ENCODE assay signal across 14 cellular contexts in the genomic region with DNA sequence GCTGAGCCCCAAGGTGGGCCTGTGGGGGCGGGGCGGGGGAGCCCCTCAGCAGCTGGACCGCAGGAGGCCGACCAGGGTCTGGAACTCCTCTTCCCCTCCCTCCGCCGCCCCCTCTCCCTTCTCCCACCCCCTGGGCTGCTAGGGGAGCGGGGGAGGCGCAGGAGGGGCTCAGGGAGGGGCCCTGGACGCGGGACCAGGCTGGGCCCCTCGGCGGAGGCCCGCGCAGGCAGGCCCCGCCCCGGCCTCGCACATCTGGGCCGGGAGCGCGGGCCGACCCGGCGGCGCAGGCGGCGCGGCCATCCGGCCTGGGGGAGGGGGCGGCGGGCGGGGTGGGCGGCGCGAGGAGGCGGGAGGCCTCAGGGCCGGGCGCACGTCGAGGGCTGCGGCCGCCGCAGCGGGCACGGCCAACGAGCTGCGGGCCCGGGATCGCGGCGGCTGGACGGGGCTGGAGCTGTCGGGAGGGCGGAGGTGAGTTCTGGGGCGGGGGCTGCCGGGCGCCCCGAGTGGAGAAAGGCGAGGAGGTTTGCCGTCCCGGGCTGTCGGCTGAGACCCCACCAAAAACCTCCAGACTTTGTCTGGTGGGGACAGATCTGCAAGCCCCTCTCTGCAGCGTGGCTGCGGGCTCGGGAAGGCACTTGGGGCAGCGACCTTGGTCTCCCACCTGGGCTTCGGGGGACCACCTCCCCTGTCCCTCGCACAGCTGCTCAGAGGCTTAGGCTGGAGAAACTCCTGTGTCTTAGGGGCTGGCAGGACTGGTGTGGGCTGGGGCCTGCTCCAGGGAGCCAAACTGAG. TPM values are rescaled to one million over a fixed set of nuclear protein-coding genes. Genes with fewer than 3 reads are reported as not detected.
A peak's percentile ranks its signal among the peaks of the same experiment; 100 is the strongest.
DNase-seq lines count a peak whose midpoint lies in the region; ATAC-seq and TF ChIP-seq lines count a peak whose summit lies in the region.
"Had no signal": no experiment of that assay in that cellular context is flagged by ENCODE, and none has a peak within 500 bp of the region (broad histone marks: within the 10 kb centered on the region; RNA-seq: fewer than 3 reads in every experiment).

A gene with protein sequence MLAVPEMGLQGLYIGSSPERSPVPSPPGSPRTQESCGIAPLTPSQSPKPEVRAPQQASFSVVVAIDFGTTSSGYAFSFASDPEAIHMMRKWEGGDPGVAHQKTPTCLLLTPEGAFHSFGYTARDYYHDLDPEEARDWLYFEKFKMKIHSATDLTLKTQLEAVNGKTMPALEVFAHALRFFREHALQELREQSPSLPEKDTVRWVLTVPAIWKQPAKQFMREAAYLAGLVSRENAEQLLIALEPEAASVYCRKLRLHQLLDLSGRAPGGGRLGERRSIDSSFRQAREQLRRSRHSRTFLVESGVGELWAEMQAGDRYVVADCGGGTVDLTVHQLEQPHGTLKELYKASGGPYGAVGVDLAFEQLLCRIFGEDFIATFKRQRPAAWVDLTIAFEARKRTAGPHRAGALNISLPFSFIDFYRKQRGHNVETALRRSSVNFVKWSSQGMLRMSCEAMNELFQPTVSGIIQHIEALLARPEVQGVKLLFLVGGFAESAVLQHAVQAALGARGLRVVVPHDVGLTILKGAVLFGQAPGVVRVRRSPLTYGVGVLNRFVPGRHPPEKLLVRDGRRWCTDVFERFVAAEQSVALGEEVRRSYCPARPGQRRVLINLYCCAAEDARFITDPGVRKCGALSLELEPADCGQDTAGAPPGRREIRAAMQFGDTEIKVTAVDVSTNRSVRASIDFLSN (plus strand): TSS at position 359 of the 792 bp plus-strand sequence. CDS start 5,990 bp downstream, outside the sequence.

- DNase-seq in DMS53 (lab: John Stamatoyannopoulos, UW), result peak; percentile 32
- no peak for DNase-seq in DMS53 treated with DMSO at 0.1 percent for 48 hours (lab: John Stamatoyannopoulos, UW; ENCODE audit: unreplicated experiment)
- no peak for DNase-seq in fibroblast of villous mesenchyme (ENCODE audit: low read depth)
- peak; percentile 53 for DNase-seq in mesendoderm
- no peak for DNase-seq in tibial artery
- no peak for DNase-seq in hepatic stellate cell (ENCODE audit: low spot score)
- no peak for DNase-seq in DMS153 (lab: John Stamatoyannopoulos, UW)
- DNase-seq: activated CD4-positive, CD25-positive, alpha-beta regulatory T cell treated with anti-CD3 and anti-CD28 coated beads, Interleukin-2, amount 50 U/mL, for 72 hours; activated naive CD4-positive, alpha-beta T cell treated with anti-CD3 and anti-CD28 coated beads, Interleukin-2, amount 50 U/mL, for 16 hours; NCI-H187 treated with DMSO at 0.1 percent for 48 hours had no signal

- H3K18ac ChIP-seq in mesendoderm (ENCODE audit: low read length), result peak within 1 kb of the TSS; percentile 72

- H3K4me1 ChIP-seq in mesendoderm (ENCODE audit: control insufficient read depth, low read depth, low read length) (peaks cover 2% of the 10 kb centered on the region), tibial artery (peaks cover 0 to 5% (median 0%) of the 10 kb centered on the region in 4 donors)

- peak within 1 kb of the TSS; percentile 25 for H3K4me3 ChIP-seq in fibroblast of villous mesenchyme (ENCODE audit: low read depth, low read length)
- H3K4me3 ChIP-seq in mesendoderm (ENCODE audit: low read length), result peak within 1 kb of the TSS; percentile 26
- peak within 1 kb of the TSS; percentile 29 to 41 for H3K4me3 ChIP-seq in tibial artery
- H3K4me3 ChIP-seq: mucosa of descending colon had no signal

- no CpG with 5 or more reads among the region's 67 CpGs for WGBS in mesendoderm (ENCODE audit: extremely low coverage, insufficient coverage, low lambda C conversion rate)

- peak within 1 kb of the TSS; percentile 96 for H3K23ac ChIP-seq in mesendoderm (ENCODE audit: low read length)

- intact Hi-C loops in tibial artery (cut with DNase I; ENCODE audit: low total_unique reads), result no loop called here

- H4K8ac ChIP-seq in mesendoderm (ENCODE audit: low read depth, low read length), result peak within 1 kb of the TSS; percentile 44

- H3K36me3 ChIP-seq in mesendoderm (ENCODE audit: control insufficient read depth, insufficient read depth, low read length), result no peaks in the 10 kb centered on the region
- no peaks in the 10 kb centered on the region for H3K36me3 ChIP-seq in tibial artery

- H2BK120ac ChIP-seq in mesendoderm (ENCODE audit: low read depth, low read length), result no peak within 1 kb of the TSS

- no peaks in the 10 kb centered on the region for H3K79me1 ChIP-seq in mesendoderm (ENCODE audit: low read length)

- H2BK15ac ChIP-seq in mesendoderm (replicated peaks; ENCODE audit: low read depth), result no peak within 1 kb of the TSS

- H4K5ac ChIP-seq in mesendoderm (ENCODE audit: low read length), result no peak within 1 kb of the TSS

- H2AK5ac ChIP-seq in mesendoderm (ENCODE audit: low read length), result no peak within 1 kb of the TSS

- ATAC-seq in GM18861 (IDR thresholded peaks at IDR 0.05; ENCODE audit: unreplicated experiment), result no peak
- ATAC-seq: mucosa of descending colon had no signal

- H3K4me2 ChIP-seq in mesendoderm (ENCODE audit: low read length), result peak within 1 kb of the TSS; percentile 59

- no peaks in the 10 kb centered on the region for H3K27me3 ChIP-seq in mesendoderm (ENCODE audit: insufficient read depth, low read length, poor library complexity)
- peaks cover 0 to 55% of the 10 kb centered on the region in 2 donors for H3K27me3 ChIP-seq in tibial artery

- no peaks in the 10 kb centered on the region for H3K9me3 ChIP-seq in tibial artery
- H3K9me3 ChIP-seq: mucosa of descending colon had no signal

- H3K27ac ChIP-seq in mesendoderm (ENCODE audit: low read depth, low read length), result no peak within 1 kb of the TSS
- peak within 1 kb of the TSS in 1 of 2 donors; percentile 15 for H3K27ac ChIP-seq in tibial artery

- no peak for TF ChIP-seq CTCF in fibroblast of villous mesenchyme (IDR thresholded peaks at IDR 0.05; ENCODE audit: insufficient read depth, low read depth, low read length)
- no peak for TF ChIP-seq CTCF in tibial artery (IDR thresholded peaks at IDR 0.05)

- no peaks in the 10 kb centered on the region for H3K79me2 ChIP-seq in mesendoderm (ENCODE audit: control insufficient read depth, insufficient read depth, low read length)

- peak within 1 kb of the TSS; percentile 85 for H3K56ac ChIP-seq in mesendoderm (ENCODE audit: low read length)

- peak within 1 kb of the TSS; percentile 61 for H3K4ac ChIP-seq in mesendoderm (ENCODE audit: low read depth, low read length)

- no peak within 1 kb of the TSS for H2BK5ac ChIP-seq in mesendoderm (ENCODE audit: low read length)

- peak within 1 kb of the TSS; percentile 74 for H3K9ac ChIP-seq in mesendoderm (ENCODE audit: low read length)

RNA-seq across cellular contexts. Expression of the gene that starts here (rescaled TPM):
- total RNA-seq in fibroblast of villous mesenchyme, result under 0.01 TPM in 1 of 2 replicates, not detected in the other
- polyA plus RNA-seq in mesendoderm (2013, experiment 1 of 2), result 1.3 TPM
- 1.1 TPM for polyA plus RNA-seq in mesendoderm (2013, experiment 2 of 2)
- total RNA-seq: A172, HT1080 had no signal

Comparison
In these comparisons a context has a peak if more than half of its experiments do, and no peak if none do; other contexts are left out.
1. DNase-seq: peak in DMS53 (single experiment) and mesendoderm (single experiment); none in DMS53 treated with DMSO at 0.1 percent for 48 hours (single experiment), fibroblast of villous mesenchyme (single experiment), tibial artery (0 of 2), hepatic stellate cell (single experiment) and DMS153 (single experiment).
2. Peak in every context shown above with its lines, with median percentiles within 50 percentile points of each other: H3K4me3 ChIP-seq.